ENCODE assay signal across 20 cellular contexts in the genomic region with DNA sequence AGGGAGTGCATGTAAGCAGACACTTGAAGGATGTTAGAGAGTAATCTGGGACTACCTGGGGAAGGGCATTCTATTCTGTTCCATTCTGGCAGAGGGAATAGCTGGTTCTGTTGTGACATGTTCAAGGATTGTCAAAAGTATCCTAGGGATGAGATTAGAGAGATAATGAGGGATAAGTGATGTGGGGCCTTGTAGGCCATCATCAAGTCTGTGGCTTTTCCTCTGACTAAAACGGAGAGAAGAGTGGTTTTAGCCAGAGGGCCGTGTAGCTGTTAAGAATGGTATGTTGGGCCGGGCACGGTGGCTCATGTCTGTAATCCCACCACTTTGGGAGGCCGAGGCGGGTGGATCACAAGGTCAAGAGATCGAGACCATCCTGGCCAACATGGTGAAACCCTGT. TPM values are rescaled to one million over a fixed set of nuclear protein-coding genes. Genes with fewer than 3 reads are reported as not detected.
DNase-seq lines count a peak whose midpoint lies in the region; FAIRE-seq and TF ChIP-seq lines count a peak whose summit lies in the region.
"Had no signal": no experiment of that assay in that cellular context is flagged by ENCODE, and none has a peak within 500 bp of the region (broad histone marks: within the 10 kb centered on the region; RNA-seq: fewer than 3 reads in every experiment).

No MANE protein-coding gene starts in this region.

- no peak for TF ChIP-seq CTCF in progenitor cell of endocrine pancreas (IDR thresholded peaks at IDR 0.05; ENCODE audit: unreplicated experiment)

- peak overlapping the region; percentile 66 for H3K27ac Mint-ChIP-seq in progenitor cell of endocrine pancreas
- H3K27ac Mint-ChIP-seq: CD4-positive, CD25-positive, alpha-beta regulatory T cell had no signal

- DNase-seq in HTR-8/SVneo (ENCODE audit: insufficient read length, low spot score) (no peak), NCI-H82 treated with DMSO at 0.1 percent for 48 hours (lab: John Stamatoyannopoulos, UW; ENCODE audit: unreplicated experiment) (peak; percentile 35), islet precursor cell (peak; percentile 68), progenitor cell of endocrine pancreas (ENCODE audit: low spot score, unreplicated experiment) (no peak), AG08396 (ENCODE audit: low spot score) (no peak), retina (no peak), DMS 273 treated with DMSO at 0.1 percent for 48 hours (lab: John Stamatoyannopoulos, UW) (no peak)
- DNase-seq: CD4-positive, CD25-positive, alpha-beta regulatory T cell; DMS79 treated with DMSO at 0.1 percent for 48 hours; Karpas-422; MV-4-11; NCI-H1105 treated with DMSO at 0.1 percent for 48 hours; NCI-H1694; NCI-H2081; NCI-H446 treated with DMSO at 0.1 percent for 48 hours; NCI-H69; PC-9; SIG-M5; SK-N-SH had no signal

- H3K4me1 Mint-ChIP-seq in progenitor cell of endocrine pancreas (ENCODE audit: low read depth): peaks cover 53% of the 10 kb centered on the region
- H3K4me1 Mint-ChIP-seq: CD4-positive, CD25-positive, alpha-beta regulatory T cell had no signal

- H3K4me3 Mint-ChIP-seq in progenitor cell of endocrine pancreas (ENCODE audit: low read depth): no peak overlapping the region
- H3K4me3 Mint-ChIP-seq: CD4-positive, CD25-positive, alpha-beta regulatory T cell had no signal

- peaks cover 11% of the 10 kb centered on the region for H3K36me3 Mint-ChIP-seq in progenitor cell of endocrine pancreas (ENCODE audit: insufficient read depth)
- H3K36me3 Mint-ChIP-seq: CD4-positive, CD25-positive, alpha-beta regulatory T cell had no signal

- peaks cover 4% of the 10 kb centered on the region for H3K9me3 Mint-ChIP-seq in progenitor cell of endocrine pancreas (ENCODE audit: low read depth)
- H3K9me3 Mint-ChIP-seq: CD4-positive, CD25-positive, alpha-beta regulatory T cell had no signal

- H3K27me3 Mint-ChIP-seq in progenitor cell of endocrine pancreas: no peaks in the 10 kb centered on the region
- H3K27me3 Mint-ChIP-seq: CD4-positive, CD25-positive, alpha-beta regulatory T cell had no signal

- peak; percentile 28 for FAIRE-seq in HTR-8/SVneo (lab: Jason Lieb, UNC)
- FAIRE-seq: H54 had no signal

RNA-seq across cellular contexts. Expression of a gene that starts 23.6 kb away (rescaled TPM):
- total RNA-seq in progenitor cell of endocrine pancreas: 26.4 and 27.9 TPM in 2 replicates
- total RNA-seq: CD4-positive, CD25-positive, alpha-beta regulatory T cell had no signal

Comparison
In these comparisons a context has a peak if more than half of its experiments do, and no peak if none do; other contexts are left out.
1. DNase-seq: peak in NCI-H82 treated with DMSO at 0.1 percent for 48 hours (single experiment) and islet precursor cell (single experiment); none in HTR-8/SVneo (single experiment), progenitor cell of endocrine pancreas (single experiment), AG08396 (single experiment), retina (single experiment) and DMS 273 treated with DMSO at 0.1 percent for 48 hours (single experiment).